ENCODE assay signal across 34 cellular contexts in the genomic region with DNA sequence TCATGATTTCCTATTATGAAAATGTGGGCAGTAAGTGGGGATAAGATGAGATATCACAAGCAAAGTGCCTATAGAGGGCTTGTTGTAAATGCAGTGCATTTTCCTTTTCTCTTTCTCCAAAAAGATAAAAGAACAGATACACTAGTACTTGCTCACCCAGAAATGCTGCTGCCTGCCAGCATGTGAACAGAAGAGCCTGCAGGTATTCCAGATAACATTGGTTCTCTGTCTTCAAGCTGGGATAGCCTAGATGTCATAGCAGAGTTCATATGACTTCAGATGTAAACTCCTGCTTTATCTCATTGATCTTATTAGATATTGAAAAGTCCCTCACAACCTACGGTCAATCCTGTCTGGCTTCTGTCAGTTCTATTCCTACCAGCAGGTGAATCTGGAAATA.
"Had no signal": no experiment of that assay in that cellular context is flagged by ENCODE, and none has a peak within 500 bp of the region (broad histone marks: within the 10 kb centered on the region; RNA-seq: fewer than 3 reads in every experiment).

No MANE protein-coding gene starts in this region.

- H3K9me3 ChIP-seq: MG63 had no signal

- H3K4me3 ChIP-seq: MG63 had no signal

- DNase-seq: Karpas-422, Kasumi-1, MG63, MM.1S, MV-4-11, NCI-H1048, NCI-H1092, NCI-H1092 treated with DMSO at 0.1 percent for 48 hours, NCI-H1105, NCI-H1105 treated with DMSO at 0.1 percent for 48 hours, NCI-H1417, NCI-H1417 treated with DMSO at 0.1 percent for 48 hours, NCI-H1436, NCI-H1436 treated with DMSO at 0.1 percent for 48 hours, NCI-H146, NCI-H1694, NCI-H1694 treated with DMSO at 0.1 percent for 48 hours, NCI-H187, NCI-H187 treated with DMSO at 0.1 percent for 48 hours, NCI-H1930, NCI-H2029, NCI-H2029 treated with DMSO at 0.1 percent for 48 hours, NCI-H2081, NCI-H2081 treated with DMSO at 0.1 percent for 48 hours, NCI-H2107, NCI-H2171, NCI-H2171 treated with DMSO at 0.1 percent for 48 hours, NCI-H2227 treated with DMSO at 0.1 percent for 48 hours, NCI-H226, NCI-H345, NCI-H446, NCI-H446 treated with DMSO at 0.1 percent for 48 hours, NCI-H510A had no signal

- H3K9ac ChIP-seq: KMS-11 had no signal

- H3K36me3 ChIP-seq: MG63 had no signal

- H3K4me2 ChIP-seq: KMS-11 had no signal

- H3K27me3 ChIP-seq: MG63 had no signal

- H3K27ac ChIP-seq: KMS-11 had no signal
